29 cellular contexts compared by ENCODE assay signal in the genomic region with DNA sequence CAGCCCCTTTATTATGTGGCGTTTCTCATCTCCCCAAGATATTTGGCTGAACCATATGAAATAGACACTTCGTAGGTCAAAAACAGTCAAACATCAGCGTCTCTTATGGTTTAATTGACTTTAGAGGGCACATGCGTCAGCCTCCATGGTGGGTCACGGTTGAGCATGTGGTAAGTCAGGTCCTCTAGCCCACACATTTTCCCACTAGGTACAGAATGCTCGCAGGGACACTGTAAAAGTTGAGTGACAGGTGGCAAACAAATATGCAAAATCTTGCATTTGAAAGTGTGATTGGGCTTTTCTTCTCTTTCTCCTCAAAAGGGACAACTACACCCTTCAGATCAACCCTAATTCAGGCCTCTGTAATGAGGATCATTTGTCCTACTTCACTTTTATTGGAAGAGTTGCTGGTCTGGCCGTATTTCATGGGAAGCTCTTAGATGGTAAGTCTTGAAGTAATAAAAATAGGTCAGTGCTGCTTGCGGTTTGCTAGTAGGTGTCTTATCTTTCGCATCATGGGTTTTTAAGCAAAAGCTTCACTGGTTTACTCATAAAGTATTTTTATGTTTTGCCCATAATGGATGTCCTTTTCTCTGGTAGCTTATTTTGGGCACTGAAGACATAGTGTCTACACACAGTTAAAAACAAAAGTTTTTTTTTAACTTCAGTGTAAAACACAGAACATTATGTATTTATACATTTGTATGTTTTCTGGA.
DNase-seq lines count a peak whose midpoint lies in the region; ATAC-seq and TF ChIP-seq lines count a peak whose summit lies in the region.
"Had no signal": no experiment of that assay in that cellular context is flagged by ENCODE, and none has a peak within 500 bp of the region (broad histone marks: within the 10 kb centered on the region; RNA-seq: fewer than 3 reads in every experiment).

No MANE protein-coding gene starts in this region.

- CTCF ChIA-PET in HEK293 (lab: Yijun Ruan, JAX), result interaction anchor here (0.6 to 0.7 kb wide), 2 partner anchors 807 to 1848 kb away, joined by 3 to 6 read pairs; no protein-coding TSS in a partner anchor

- DNase-seq in GM12865 (ENCODE audit: low read depth), result peak; percentile 39
- DNase-seq in superior temporal gyrus (ENCODE audit: extremely low spot score), result peak; percentile 37
- DNase-seq in NCI-H2196 treated with DMSO at 0.1 percent for 48 hours (lab: John Stamatoyannopoulos, UW; ENCODE audit: unreplicated experiment), result no peak
- no peak for DNase-seq in activated T-cell treated with anti-CD3 and anti-CD28 coated beads, Interleukin-2, amount 50 U/mL, for 4 hours
- DNase-seq: ACHN; activated CD4-positive, alpha-beta memory T cell treated with anti-CD3 and anti-CD28 coated beads, Interleukin-2, amount 10 ng/mL, durations not matched to agents 7 days and 5 days; activated CD4-positive, CD25-positive, alpha-beta regulatory T cell treated with anti-CD3 and anti-CD28 coated beads, Interleukin-2, amount 50 U/mL, for 72 hours; activated CD8-positive, alpha-beta memory T cell treated with anti-CD3 and anti-CD28 coated beads, Interleukin-2, amount 50 U/mL, for 4 hours; anterior cingulate cortex; GOT3; hypothalamus; left colon; mammary epithelial cell; mucosa of descending colon; NCI-H1417; NCI-H2029; NCI-H2227 treated with DMSO at 0.1 percent for 48 hours; NCI-H69; SHP77 treated with DMSO at 0.1 percent for 48 hours; stimulated activated naive CD8-positive, alpha-beta T cell treated with anti-CD3 and anti-CD28 coated beads, Interleukin-15, Interleukin-2, amounts not matched to agents 100 U/mL and 50 U/mL, for 24 hours; uterus had no signal

- no peaks in the 10 kb centered on the region for H3K9me3 Mint-ChIP-seq in activated T-helper 17 cell treated with anti-CD3 and anti-CD28 coated beads, Interleukin-2, amount 50 U/mL, for 72 hours
- no peaks in the 10 kb centered on the region for H3K9me3 Mint-ChIP-seq in activated T-cell treated with anti-CD3 and anti-CD28 coated beads, Interleukin-2, amount 50 U/mL, for 4 hours
- H3K9me3 Mint-ChIP-seq: activated CD4-positive, alpha-beta memory T cell treated with anti-CD3 and anti-CD28 coated beads, Interleukin-2, amount 10 ng/mL, durations not matched to agents 7 days and 5 days; activated naive CD4-positive, alpha-beta T cell treated with anti-CD3 and anti-CD28 coated beads, Interleukin-2, amount 50 U/mL, for 24 hours; natural killer cell treated with Interleukin-12 subunit alpha and Interleukin-12 subunit beta and Interleukin-15 and Interleukin-18, amount 100 ng/mL, for 72 hours had no signal

- no peaks in the 10 kb centered on the region for H3K36me3 Mint-ChIP-seq in activated T-helper 17 cell treated with anti-CD3 and anti-CD28 coated beads, Interleukin-2, amount 50 U/mL, for 72 hours (ENCODE audit: low read depth)
- no peaks in the 10 kb centered on the region for H3K36me3 Mint-ChIP-seq in activated T-cell treated with anti-CD3 and anti-CD28 coated beads, Interleukin-2, amount 50 U/mL, for 4 hours (ENCODE audit: insufficient read depth)
- H3K36me3 Mint-ChIP-seq: natural killer cell treated with Interleukin-12 subunit alpha and Interleukin-12 subunit beta and Interleukin-15 and Interleukin-18, amount 100 ng/mL, for 72 hours had no signal

- H3K4me3 ChIP-seq in GM12865 (ENCODE audit: low read depth, low read length) (no peak overlapping the region), HEK293 (ENCODE audit: low read depth, low read length) (no peak overlapping the region)
- H3K4me3 ChIP-seq: mucosa of descending colon, thoracic aorta, uterus had no signal

- peaks cover 13% of the 10 kb centered on the region for H3K4me1 Mint-ChIP-seq in activated T-helper 17 cell treated with anti-CD3 and anti-CD28 coated beads, Interleukin-2, amount 50 U/mL, for 72 hours
- no peaks in the 10 kb centered on the region for H3K4me1 Mint-ChIP-seq in activated T-cell treated with anti-CD3 and anti-CD28 coated beads, Interleukin-2, amount 50 U/mL, for 4 hours (ENCODE audit: low read depth)
- H3K4me1 Mint-ChIP-seq: activated CD4-positive, alpha-beta memory T cell treated with anti-CD3 and anti-CD28 coated beads, Interleukin-2, amount 10 ng/mL, durations not matched to agents 7 days and 5 days; activated naive CD4-positive, alpha-beta T cell treated with anti-CD3 and anti-CD28 coated beads, Interleukin-2, amount 50 U/mL, for 24 hours; B cell had no signal

- H3K27ac ChIP-seq in HEK293 (ENCODE audit: extremely low read depth, low read depth, low read length), result no peak overlapping the region
- H3K27ac ChIP-seq: thoracic aorta, uterus had no signal

- no peaks in the 10 kb centered on the region for H3K9me3 ChIP-seq in HEK293 (ENCODE audit: control insufficient read depth, insufficient read depth, low read depth, low read length)
- H3K9me3 ChIP-seq: mucosa of descending colon, thoracic aorta, uterus had no signal

- no peak for TF ChIP-seq CTCF in GM12865 (IDR thresholded peaks at IDR 0.05; ENCODE audit: insufficient read depth, low read depth, low read length, missing control alignments)
- no peak for TF ChIP-seq CTCF in HEK293 (tag by site-specific recombination; IDR thresholded peaks at IDR 0.05)

- H3K36me3 ChIP-seq in HEK293 (ENCODE audit: control insufficient read depth in 2 of 2, insufficient read depth in 1 of 2, low read length in 2 of 2), result peaks cover 15 to 60% of the 10 kb centered on the region in 2 experiments
- H3K36me3 ChIP-seq: thoracic aorta, uterus had no signal

- POLR2A ChIA-PET in HEK293 (lab: Yijun Ruan, JAX), result no interaction called here

- peak overlapping the region; percentile 51 for H3K4me3 Mint-ChIP-seq in activated T-helper 17 cell treated with anti-CD3 and anti-CD28 coated beads, Interleukin-2, amount 50 U/mL, for 72 hours
- no peak overlapping the region for H3K4me3 Mint-ChIP-seq in activated T-cell treated with anti-CD3 and anti-CD28 coated beads, Interleukin-2, amount 50 U/mL, for 4 hours
- H3K4me3 Mint-ChIP-seq: activated CD4-positive, alpha-beta memory T cell treated with anti-CD3 and anti-CD28 coated beads, Interleukin-2, amount 10 ng/mL, durations not matched to agents 7 days and 5 days; activated naive CD4-positive, alpha-beta T cell treated with anti-CD3 and anti-CD28 coated beads, Interleukin-2, amount 50 U/mL, for 24 hours; B cell; natural killer cell treated with Interleukin-12 subunit alpha and Interleukin-12 subunit beta and Interleukin-15 and Interleukin-18, amount 100 ng/mL, for 72 hours had no signal

- peak overlapping the region; percentile 41 for H3K27ac Mint-ChIP-seq in activated T-helper 17 cell treated with anti-CD3 and anti-CD28 coated beads, Interleukin-2, amount 50 U/mL, for 72 hours
- H3K27ac Mint-ChIP-seq: activated CD4-positive, alpha-beta memory T cell treated with anti-CD3 and anti-CD28 coated beads, Interleukin-2, amount 10 ng/mL, durations not matched to agents 7 days and 5 days; activated naive CD4-positive, alpha-beta T cell treated with anti-CD3 and anti-CD28 coated beads, Interleukin-2, amount 50 U/mL, for 24 hours; B cell; natural killer cell treated with Interleukin-12 subunit alpha and Interleukin-12 subunit beta and Interleukin-15 and Interleukin-18, amount 100 ng/mL, for 72 hours had no signal

- no peaks in the 10 kb centered on the region for H3K27me3 Mint-ChIP-seq in activated T-helper 17 cell treated with anti-CD3 and anti-CD28 coated beads, Interleukin-2, amount 50 U/mL, for 72 hours
- H3K27me3 Mint-ChIP-seq in activated T-cell treated with anti-CD3 and anti-CD28 coated beads, Interleukin-2, amount 50 U/mL, for 4 hours (ENCODE audit: low read depth), result no peaks in the 10 kb centered on the region
- H3K27me3 Mint-ChIP-seq: activated CD4-positive, alpha-beta memory T cell treated with anti-CD3 and anti-CD28 coated beads, Interleukin-2, amount 10 ng/mL, durations not matched to agents 7 days and 5 days; activated naive CD4-positive, alpha-beta T cell treated with anti-CD3 and anti-CD28 coated beads, Interleukin-2, amount 50 U/mL, for 24 hours; B cell; natural killer cell treated with Interleukin-12 subunit alpha and Interleukin-12 subunit beta and Interleukin-15 and Interleukin-18, amount 100 ng/mL, for 72 hours had no signal

- peaks cover 23% of the 10 kb centered on the region for H3K4me1 ChIP-seq in HEK293 (ENCODE audit: control insufficient read depth, insufficient read depth, low read length)
- H3K4me1 ChIP-seq: uterus had no signal

- peak; percentile 51 for ATAC-seq in activated T-helper 17 cell treated with anti-CD3 and anti-CD28 coated beads, Interleukin-2, amount 50 U/mL, for 72 hours (replicated peaks)
- ATAC-seq in GM18870 (IDR thresholded peaks at IDR 0.05; ENCODE audit: unreplicated experiment), result no peak
- no peak for ATAC-seq in activated T-cell treated with anti-CD3 and anti-CD28 coated beads, Interleukin-2, amount 50 U/mL, for 4 hours
- ATAC-seq: HepG2; left colon; mucosa of descending colon; natural killer cell treated with Interleukin-12 subunit alpha and Interleukin-12 subunit beta and Interleukin-15 and Interleukin-18, amount 100 ng/mL, for 72 hours; stimulated activated naive CD8-positive, alpha-beta T cell treated with anti-CD3 and anti-CD28 coated beads, Interleukin-15, Interleukin-2, amounts not matched to agents 100 U/mL and 50 U/mL, for 24 hours had no signal

TF ChIP-seq in HEK293, 187 proteins besides CTCF, POLR2A, EP300 and RAD21 (continues in another document):
- 0 out of 2 replicates have a peak, but pooled peaks have one; percentile 17 for TF ChIP-seq ZNF366 (tag by site-specific recombination; conservative IDR thresholded peaks at IDR 0.05)
- 0 out of 2 replicates have a peak, but pooled peaks have one; percentile 28 for TF ChIP-seq OVOL3 (tag by site-specific recombination; IDR thresholded peaks at IDR 0.05)
- TF ChIP-seq, protein P1, sequence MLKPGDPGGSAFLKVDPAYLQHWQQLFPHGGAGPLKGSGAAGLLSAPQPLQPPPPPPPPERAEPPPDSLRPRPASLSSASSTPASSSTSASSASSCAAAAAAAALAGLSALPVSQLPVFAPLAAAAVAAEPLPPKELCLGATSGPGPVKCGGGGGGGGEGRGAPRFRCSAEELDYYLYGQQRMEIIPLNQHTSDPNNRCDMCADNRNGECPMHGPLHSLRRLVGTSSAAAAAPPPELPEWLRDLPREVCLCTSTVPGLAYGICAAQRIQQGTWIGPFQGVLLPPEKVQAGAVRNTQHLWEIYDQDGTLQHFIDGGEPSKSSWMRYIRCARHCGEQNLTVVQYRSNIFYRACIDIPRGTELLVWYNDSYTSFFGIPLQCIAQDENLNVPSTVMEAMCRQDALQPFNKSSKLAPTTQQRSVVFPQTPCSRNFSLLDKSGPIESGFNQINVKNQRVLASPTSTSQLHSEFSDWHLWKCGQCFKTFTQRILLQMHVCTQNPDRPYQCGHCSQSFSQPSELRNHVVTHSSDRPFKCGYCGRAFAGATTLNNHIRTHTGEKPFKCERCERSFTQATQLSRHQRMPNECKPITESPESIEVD (tag by site-specific recombination; IDR thresholded peaks at IDR 0.05), result peak; percentile 75
- TF ChIP-seq YY1 (tag by site-specific recombination; IDR thresholded peaks at IDR 0.05), result no peak
- TF ChIP-seq ZBTB8A (tag by site-specific recombination; IDR thresholded peaks at IDR 0.05), result peak; percentile 68
- TF ChIP-seq ZNF23 (tag by site-specific recombination; IDR thresholded peaks at IDR 0.05; ENCODE audit: borderline replicate concordance), result no peak
- TF ChIP-seq FEZF1 (tag by site-specific recombination; IDR thresholded peaks at IDR 0.05), result peak; percentile 95

Comparison
In these comparisons a context has a peak if more than half of its experiments do, and no peak if none do; other contexts are left out.
1. DNase-seq: peak in GM12865 (single experiment) and superior temporal gyrus (single experiment); none in NCI-H2196 treated with DMSO at 0.1 percent for 48 hours (single experiment) and activated T-cell treated with anti-CD3 and anti-CD28 coated beads, Interleukin-2, amount 50 U/mL, for 4 hours (single experiment).